In genomic region chr11:70877151-70877550, GRCh38 we compare ENCODE assay signal across 16 cellular contexts.
DNase-seq lines count a peak whose midpoint lies in the region; ATAC-seq, FAIRE-seq and TF ChIP-seq lines count a peak whose summit lies in the region.
"Had no signal": no experiment of that assay in that cellular context is flagged by ENCODE, and none has a peak within 500 bp of the region (broad histone marks: within the 10 kb centered on the region; RNA-seq: fewer than 3 reads in every experiment).

No MANE protein-coding gene starts in this region.

- WGBS in HepG2 (ENCODE audit: low lambda C conversion rate): 89% methylated on average over 12 of the region's 12 CpGs

- no peak overlapping the region for H3K4me3 ChIP-seq in Panc1 (ENCODE audit: low read depth in 2 of 2, low read length in 2 of 2)
- no peak overlapping the region for H3K4me3 ChIP-seq in HepG2 (replicated peaks in 1 of 3; ENCODE audit: insufficient read depth in 1 of 3, low read depth in 2 of 3, low read length in 3 of 3)

- BruUV-seq in Panc1 (replicated peaks; lab: Mats Ljungman, UMichigan) (no TSS peak), HepG2 (replicated peaks; lab: Mats Ljungman, UMichigan) (no TSS peak)

- in situ Hi-C loops in Panc1 (cut with HindIII; ENCODE audit: low pct_unique_long_range_greater_than_20kb, low sequenced_read_pairs): no loop called here
- in situ Hi-C loops in HepG2 (cut with HindIII; ENCODE audit: extremely low pct_ligation_motif_present, low pct_unique_long_range_greater_than_20kb): no loop called here

- CTCF ChIA-PET in Panc1 (lab: Charles Lee) (no interaction called here), HepG2 (lab: Yijun Ruan, JAX; ENCODE audit: low intra/inter-chr PET ratio, low total read pairs) (no interaction called here)

- H3K79me2 ChIP-seq in HepG2 (ENCODE audit: insufficient read depth, low read length): no peaks in the 10 kb centered on the region

- H3K4me2 ChIP-seq in HepG2 (ENCODE audit: low read depth, low read length): no peak overlapping the region

- POLR2A ChIA-PET in Panc1 (lab: Charles Lee) (no interaction called here), HepG2 (lab: Yijun Ruan, JAX) (no interaction called here)

- H3K36me3 ChIP-seq in Panc1 (ENCODE audit: control insufficient read depth, insufficient read depth, low read length) (no peaks in the 10 kb centered on the region), HepG2 (replicated peaks in 1 of 2; ENCODE audit: control insufficient read depth in 1 of 2, insufficient read depth in 2 of 2, low read length in 2 of 2) (peaks cover 2 to 25% of the 10 kb centered on the region in 2 experiments; a peak in 2 of 5 replicates)

- peak; percentile 57 for DNase-seq in NCI-H510A treated with DMSO at 0.1 percent for 48 hours (lab: John Stamatoyannopoulos, UW)
- DNase-seq in NCI-H510A (lab: John Stamatoyannopoulos, UW): no peak
- no peak for DNase-seq in Panc1 (ENCODE audit: low read depth, low spot score)
- DNase-seq in HepG2 (ENCODE audit: low spot score): no peak
- DNase-seq in amniotic stem cell (lab: John Stamatoyannopoulos, UW): no peak
- DNase-seq in effector CD4-positive, alpha-beta T cell: no peak
- DNase-seq: CD8-positive, alpha-beta T cell; GF-D8; HCEC 1CT; HFFc6; IMR-90 had no signal

- FAIRE-seq in HepG2 (lab: Jason Lieb, UNC): no peak
- FAIRE-seq: A204.1, D721Med, GM19239 had no signal

- H3K4me1 ChIP-seq in Panc1 (ENCODE audit: control insufficient read depth, insufficient read depth, low read length) (no peaks in the 10 kb centered on the region), HepG2 (ENCODE audit: insufficient read depth, low read length) (no peaks in the 10 kb centered on the region)

- H2AFZ ChIP-seq in HepG2 (ENCODE audit: low read length): no peak overlapping the region

- H3K27me3 ChIP-seq in Panc1 (ENCODE audit: control insufficient read depth, insufficient read depth, low read length) (no peaks in the 10 kb centered on the region), HepG2 (ENCODE audit: control insufficient read depth in 1 of 2, insufficient read depth in 2 of 2, low read length in 2 of 2) (no peaks in the 10 kb centered on the region)

- H3K9me3 ChIP-seq in Panc1 (ENCODE audit: control insufficient read depth, insufficient read depth, low read depth, low read length): no peaks in the 10 kb centered on the region
- H3K9me3 ChIP-seq in HepG2 (ENCODE audit: low read length): no peaks in the 10 kb centered on the region

- no peak for TF ChIP-seq RAD21 in HepG2 (CRISPR knock-in tag; IDR thresholded peaks at IDR 0.05)

- peaks cover 22% of the 10 kb centered on the region; the same call in 1 of the 2 replicates for H4K20me1 ChIP-seq in HepG2 (ENCODE audit: insufficient read depth, low read length)

- no peak for TF ChIP-seq POLR2A in HepG2 (IDR thresholded peaks at IDR 0.05; ENCODE audit: insufficient read depth in 1 of 2, low read depth in 2 of 2, low read length in 2 of 2)

- TF ChIP-seq CTCF in Panc1 (IDR thresholded peaks at IDR 0.05) (no peak), HepG2 (CRISPR knock-in tag; IDR thresholded peaks at IDR 0.05) (no peak)

- H3K27ac ChIP-seq in Panc1 (ENCODE audit: low read length) (no peak overlapping the region), HepG2 (ENCODE audit: extremely low read length, insufficient read depth, low read length) (no peak overlapping the region)
- H3K27ac ChIP-seq: HL-60 had no signal

- ATAC-seq in Panc1 (peak; percentile 46; the same call in 1 of the 2 replicates), HepG2 (peak; percentile 33; the same call in 2 of the 3 replicates), HG03460 (IDR thresholded peaks at IDR 0.05; ENCODE audit: unreplicated experiment) (no peak)
- ATAC-seq: CD8-positive, alpha-beta T cell had no signal

- intact Hi-C loops in Panc1 (cut with micrococcal nuclease; ENCODE audit: unreplicated experiment) (no loop called here), HepG2 (cut with micrococcal nuclease; ENCODE audit: unreplicated experiment) (no loop called here)

- H3K9ac ChIP-seq in HepG2 (ENCODE audit: insufficient read depth, low read depth, low read length): no peak overlapping the region

- no peak for TF ChIP-seq EP300 in HepG2 (IDR thresholded peaks at IDR 0.05; ENCODE audit: low read depth in 2 of 2, low read length in 2 of 2)
- TF ChIP-seq EP300 in HepG2 (CRISPR knock-in tag; IDR thresholded peaks at IDR 0.05; ENCODE audit: borderline replicate concordance): no peak

TF ChIP-seq in HepG2, 621 proteins besides CTCF, POLR2A, EP300 and RAD21:
- TF ChIP-seq THAP9 (CRISPR knock-in tag; IDR thresholded peaks at IDR 0.05; ENCODE audit: borderline replicate concordance): no peak
- no peak for TF ChIP-seq ZNF784 (CRISPR knock-in tag; IDR thresholded peaks at IDR 0.05; ENCODE audit: borderline replicate concordance)
